Comparison of ENCODE assay signal across 27 cellular contexts in the genomic region with DNA sequence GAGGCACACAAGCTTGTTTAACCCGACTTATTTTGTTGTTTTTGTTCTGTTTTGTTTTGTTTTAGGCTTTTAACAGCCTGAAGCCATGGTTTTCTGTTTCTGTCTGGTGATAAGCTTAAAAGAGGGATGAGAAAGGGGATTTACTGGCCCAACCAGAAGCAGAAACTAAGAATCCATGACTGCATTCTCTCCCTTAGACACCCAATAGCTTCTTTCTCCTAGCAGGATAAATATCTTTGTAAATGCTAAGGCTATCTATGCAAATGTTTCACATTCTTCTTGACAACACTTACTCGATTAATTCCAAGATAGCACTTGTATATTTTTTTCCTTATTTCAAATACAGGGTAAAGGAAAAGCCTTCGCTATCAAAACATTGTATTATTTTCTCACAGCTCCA. TPM values are rescaled to one million over a fixed set of nuclear protein-coding genes. Genes with fewer than 3 reads are reported as not detected.
A peak's percentile ranks its signal among the peaks of the same experiment; 100 is the strongest.
DNase-seq lines count a peak whose midpoint lies in the region; ATAC-seq and TF ChIP-seq lines count a peak whose summit lies in the region.
"Had no signal": no experiment of that assay in that cellular context is flagged by ENCODE, and none has a peak within 500 bp of the region (broad histone marks: within the 10 kb centered on the region; RNA-seq: fewer than 3 reads in every experiment).

No MANE protein-coding gene starts in this region.

- H3K27me3 ChIP-seq in Caco-2 (replicated peaks; ENCODE audit: control insufficient read depth, insufficient read depth, low read length), result no peaks in the 10 kb centered on the region
- no peaks in the 10 kb centered on the region for H3K27me3 ChIP-seq in hepatocyte
- H3K27me3 ChIP-seq in neural progenitor cell, result no peaks in the 10 kb centered on the region
- H3K27me3 ChIP-seq in psoas muscle (ENCODE audit: insufficient read depth in 3 of 3, low read length in 2 of 3), result no peaks in the 10 kb centered on the region
- H3K27me3 ChIP-seq: Peyer's patch had no signal

- 37% methylated on average over 3 of the region's 3 CpGs for WGBS in hepatocyte (ENCODE audit: low lambda C conversion rate, missing lambda C conversion rate)
- WGBS in psoas muscle, 3 donors, result 71 to 77% (median 72%) methylated on average over 3 of the region's 3 CpGs

- BruUV-seq in Caco-2 (replicated peaks; lab: Mats Ljungman, UMichigan), result no TSS peak
- no TSS peak for BruUV-seq in OCI-LY7 (replicated peaks; lab: Mats Ljungman, UMichigan)

- DNase-seq in Caco-2 (no peak), OCI-LY7 (ENCODE audit: low spot score) (no peak), hepatocyte (ENCODE audit: low spot score) (no peak), neural progenitor cell (ENCODE audit: low spot score) (peak; percentile 18), psoas muscle (no peak), germinal center (ENCODE audit: low spot score) (no peak)
- DNase-seq: 8988T; ACHN; BE2C; Calu3; CD8-positive, alpha-beta memory T cell; DND-41; GM23248; HCEC 1CT; NCI-H1048; NCI-H1417; NCI-H1694; NCI-H2029 treated with DMSO at 0.1 percent for 48 hours; NCI-H446 treated with DMSO at 0.1 percent for 48 hours; Peyer's patch; SIG-M5 had no signal

- H3K9me3 Mint-ChIP-seq in Caco-2 (ENCODE audit: unreplicated experiment) (peaks cover 12% of the 10 kb centered on the region), neural progenitor cell (no peaks in the 10 kb centered on the region)

- POLR2A ChIA-PET in Caco-2 (lab: Charles Lee) (no interaction called here), OCI-LY7 (lab: Charles Lee) (interaction anchor here (0.8 to 1.3 kb wide), 2 partner anchors 9 to 705 kb away, joined by 3 read pairs; no protein-coding TSS in a partner anchor)

- TF ChIP-seq CTCF in Caco-2 (IDR thresholded peaks at IDR 0.05; ENCODE audit: insufficient read depth in 1 of 2, low read depth in 1 of 2, low read length in 1 of 2, severe bottlenecking in 1 of 2, unreplicated experiment in 1 of 2) (no peak), OCI-LY7 (conservative IDR thresholded peaks at IDR 0.05; ENCODE audit: low read length) (no peak), hepatocyte (IDR thresholded peaks at IDR 0.05; ENCODE audit: poor library complexity) (no peak), neural progenitor cell (IDR thresholded peaks at IDR 0.05) (no peak), psoas muscle (IDR thresholded peaks at IDR 0.05) (no peak)

- H3K4me2 ChIP-seq in OCI-LY7 (ENCODE audit: low read length), result no peak overlapping the region
- no peak overlapping the region for H3K4me2 ChIP-seq in hepatocyte
- peak overlapping the region; percentile 48 for H3K4me2 ChIP-seq in neural progenitor cell
- H3K4me2 ChIP-seq: KMS-11 had no signal

- peak overlapping the region; percentile 29 for H3K27ac Mint-ChIP-seq in Caco-2 (ENCODE audit: unreplicated experiment)
- no peak overlapping the region for H3K27ac Mint-ChIP-seq in neural progenitor cell
- H3K27ac Mint-ChIP-seq: CD14-positive monocyte; CD8-positive, alpha-beta memory T cell; IgD-negative memory B cell had no signal

- peaks cover 10% of the 10 kb centered on the region; the same call in 1 of the 2 replicates for H3K9me3 ChIP-seq in Caco-2
- H3K9me3 ChIP-seq in OCI-LY7 (ENCODE audit: low read length), result peaks cover 4% of the 10 kb centered on the region; the same call in 1 of the 2 replicates
- no peaks in the 10 kb centered on the region for H3K9me3 ChIP-seq in hepatocyte (ENCODE audit: low read depth)
- H3K9me3 ChIP-seq in neural progenitor cell (ENCODE audit: low read depth), result no peaks in the 10 kb centered on the region
- peaks cover 23% of the 10 kb centered on the region for H3K9me3 ChIP-seq in psoas muscle
- H3K9me3 ChIP-seq: BE2C, Peyer's patch had no signal

- no peak overlapping the region for H3K9ac ChIP-seq in neural progenitor cell
- H3K9ac ChIP-seq: GM23248, KMS-11 had no signal

- H3K4me3 ChIP-seq in Caco-2 (ENCODE audit: low read depth, low read length) (no peak overlapping the region), OCI-LY7 (ENCODE audit: low read depth, low read length, poor library complexity, severe bottlenecking) (no peak overlapping the region), hepatocyte (no peak overlapping the region), neural progenitor cell (no peak overlapping the region), psoas muscle (no peak overlapping the region)
- H3K4me3 ChIP-seq: GM23248, Peyer's patch, SK-N-MC had no signal

- intact Hi-C loops in Caco-2 (cut with micrococcal nuclease; ENCODE audit: unreplicated experiment), result no loop called here
- intact Hi-C loops in OCI-LY7 (cut with micrococcal nuclease; ENCODE audit: unreplicated experiment), result no loop called here
- intact Hi-C loops in psoas muscle (cut with DNase I), result no loop called here

- H3K36me3 Mint-ChIP-seq in Caco-2 (ENCODE audit: insufficient read depth, unreplicated experiment), result no peaks in the 10 kb centered on the region
- H3K36me3 Mint-ChIP-seq in neural progenitor cell, result no peaks in the 10 kb centered on the region
- H3K36me3 Mint-ChIP-seq: CD14-positive monocyte; CD8-positive, alpha-beta memory T cell; IgD-negative memory B cell had no signal

- H3K4me1 Mint-ChIP-seq in Caco-2 (ENCODE audit: low read depth, unreplicated experiment) (no peaks in the 10 kb centered on the region), neural progenitor cell (no peaks in the 10 kb centered on the region)
- H3K4me1 Mint-ChIP-seq: CD14-positive monocyte; CD8-positive, alpha-beta memory T cell; IgD-negative memory B cell had no signal

- H3K27ac ChIP-seq in OCI-LY7 (ENCODE audit: low read depth, low read length, poor library complexity, severe bottlenecking) (no peak overlapping the region), hepatocyte (no peak overlapping the region), neural progenitor cell (peak overlapping the region; percentile 59), psoas muscle (no peak overlapping the region)
- H3K27ac ChIP-seq: GM23248, HL-60, KMS-11, Peyer's patch, SK-N-MC had no signal

- no peaks in the 10 kb centered on the region for H3F3A ChIP-seq in neural progenitor cell (ENCODE audit: low read depth)

- peaks cover 19% of the 10 kb centered on the region for H3K4me1 ChIP-seq in Caco-2
- no peaks in the 10 kb centered on the region for H3K4me1 ChIP-seq in OCI-LY7 (ENCODE audit: insufficient read depth, low read length, poor library complexity, severe bottlenecking)
- no peaks in the 10 kb centered on the region for H3K4me1 ChIP-seq in hepatocyte (ENCODE audit: insufficient read depth)
- peaks cover 20% of the 10 kb centered on the region for H3K4me1 ChIP-seq in neural progenitor cell
- no peaks in the 10 kb centered on the region for H3K4me1 ChIP-seq in psoas muscle
- H3K4me1 ChIP-seq: BE2C, Peyer's patch had no signal

- H4K20me1 ChIP-seq in OCI-LY7 (ENCODE audit: insufficient read depth, low read length) (no peaks in the 10 kb centered on the region), hepatocyte (ENCODE audit: insufficient read depth, poor library complexity, severe bottlenecking) (no peaks in the 10 kb centered on the region), neural progenitor cell (ENCODE audit: low read depth) (no peaks in the 10 kb centered on the region)

- H3K4me3 Mint-ChIP-seq in Caco-2 (ENCODE audit: unreplicated experiment) (no peak overlapping the region), neural progenitor cell (no peak overlapping the region)
- H3K4me3 Mint-ChIP-seq: CD14-positive monocyte; CD8-positive, alpha-beta memory T cell; IgD-negative memory B cell had no signal

- CTCF ChIA-PET in Caco-2 (lab: Charles Lee) (no interaction called here), OCI-LY7 (lab: Charles Lee; ENCODE audit: unreplicated experiment) (interaction anchor here (0.8 kb wide), 1 partner anchor 129 kb away, joined by 3 read pairs; no protein-coding TSS in a partner anchor)

- peak overlapping the region; percentile 39 for H2AFZ ChIP-seq in OCI-LY7 (ENCODE audit: low read length)
- peak overlapping the region; percentile 45 for H2AFZ ChIP-seq in hepatocyte
- peak overlapping the region; percentile 30 for H2AFZ ChIP-seq in neural progenitor cell (replicated peaks)
- H2AFZ ChIP-seq: GM23248 had no signal

- H3K9me2 ChIP-seq in OCI-LY7 (ENCODE audit: insufficient read depth, low read length) (no peaks in the 10 kb centered on the region; the same call in 1 of the 2 replicates), hepatocyte (replicated peaks; ENCODE audit: insufficient read depth) (no peaks in the 10 kb centered on the region)

- H3K36me3 ChIP-seq in Caco-2 (ENCODE audit: control insufficient read depth, insufficient read depth, low read length), result no peaks in the 10 kb centered on the region
- no peaks in the 10 kb centered on the region; the same call in 1 of the 2 replicates for H3K36me3 ChIP-seq in OCI-LY7 (ENCODE audit: insufficient read depth, low read length)
- no peaks in the 10 kb centered on the region for H3K36me3 ChIP-seq in hepatocyte (replicated peaks; ENCODE audit: insufficient read depth, low read depth)
- H3K36me3 ChIP-seq in neural progenitor cell, result no peaks in the 10 kb centered on the region
- no peaks in the 10 kb centered on the region for H3K36me3 ChIP-seq in psoas muscle (ENCODE audit: insufficient read depth in 1 of 2, low read depth in 1 of 2)
- H3K36me3 ChIP-seq: BE2C, Peyer's patch had no signal

- ATAC-seq in psoas muscle, result no peak
- ATAC-seq in GM21529 (IDR thresholded peaks at IDR 0.05; ENCODE audit: unreplicated experiment), result no peak

- no peaks in the 10 kb centered on the region for H3K27me3 Mint-ChIP-seq in Caco-2 (ENCODE audit: insufficient read depth, unreplicated experiment)
- H3K27me3 Mint-ChIP-seq in neural progenitor cell (ENCODE audit: insufficient read depth, low read depth), result peaks cover 2% of the 10 kb centered on the region

- no peaks in the 10 kb centered on the region for H3K79me2 ChIP-seq in OCI-LY7 (ENCODE audit: insufficient read depth, low read depth, low read length)
- H3K79me2 ChIP-seq in hepatocyte, result no peaks in the 10 kb centered on the region
- H3K79me2 ChIP-seq in neural progenitor cell (ENCODE audit: low read depth), result no peaks in the 10 kb centered on the region

RNA-seq across cellular contexts. Expression of gene SMAD1, which starts 53.7 kb away (rescaled TPM):
- total RNA-seq in Caco-2 (2022) (4.9 and 5.3 TPM in 2 replicates), OCI-LY7 (2022) (39.9 and 57.4 TPM in 2 replicates), hepatocyte (21.2 and 24.1 TPM in 2 replicates), neural progenitor cell (ENCODE audit: low replicate concordance) (31.6 and 44.3 TPM in 2 replicates), psoas muscle (10 to 100 TPM; 17.2 to 30.6 (median 21.9) TPM)
- total RNA-seq in OCI-LY7 (2014; rRNA removed; shearing (Covaris generic)), result 56.4 and 60.9 TPM in 2 replicates
- polyA plus RNA-seq in hepatocyte (10.5 and 18.1 TPM in 2 replicates), psoas muscle (10 to 100 TPM in 1 of 3 donors, 1 to 10 TPM in 2; 5.0 to 11.8 (median 6.5) TPM)
- polyA plus RNA-seq: IgD-negative memory B cell had no signal
